In genomic region chr4:78057135-78057599, GRCh38 we compare ENCODE assay signal across 8 cellular contexts. TPM values are rescaled to one million over a fixed set of nuclear protein-coding genes. Genes with fewer than 3 reads are reported as not detected.
DNase-seq lines count a peak whose midpoint lies in the region; ATAC-seq, FAIRE-seq and TF ChIP-seq lines count a peak whose summit lies in the region.

Gene FRAS1, plus strand, starts transcription at chr4:78057323. Its CDS starts 687 bp downstream, at chr4:78058010.

- peaks cover 27% of the 10 kb centered on the region for H3K4me1 Mint-ChIP-seq in activated T-cell treated with anti-CD3 and anti-CD28 coated beads, Interleukin-2, amount 50 U/mL, for 4 hours (ENCODE audit: low read depth)

- H3K9me3 ChIP-seq in DOHH2 (ENCODE audit: control insufficient read depth, insufficient read depth, low read length) = no peaks in the 10 kb centered on the region

- DNase-seq in NCI-H1436 (lab: John Stamatoyannopoulos, UW) = peak; percentile 60
- DNase-seq in activated T-cell treated with anti-CD3 and anti-CD28 coated beads, Interleukin-2, amount 50 U/mL, for 4 hours = no peak
- peak; percentile 50 for DNase-seq in glomerular visceral epithelial cell (ENCODE audit: extremely low spot score)
- peak; percentile 45 for DNase-seq in occipital lobe (lab: John Stamatoyannopoulos, UW)
- DNase-seq in GM19239 (ENCODE audit: insufficient read length, low spot score) = no peak
- no peak for DNase-seq in pons (ENCODE audit: low spot score)

- H3K27ac ChIP-seq in DOHH2 (ENCODE audit: low read depth, low read length) = no peak within 1 kb of the TSS

- H3K4me2 ChIP-seq in DOHH2 (ENCODE audit: low read length) = peak within 1 kb of the TSS; percentile 77

- no peaks in the 10 kb centered on the region for H3K9me2 ChIP-seq in DOHH2 (replicated peaks; ENCODE audit: control insufficient read depth, low read length)

- peaks cover 67% of the 10 kb centered on the region for H3K27me3 Mint-ChIP-seq in activated T-cell treated with anti-CD3 and anti-CD28 coated beads, Interleukin-2, amount 50 U/mL, for 4 hours (ENCODE audit: low read depth)

- TF ChIP-seq CTCF in DOHH2 (IDR thresholded peaks at IDR 0.05; ENCODE audit: low read depth, low read length, poor library complexity, severe bottlenecking) = no peak

- peak; percentile 18 for ATAC-seq in GM21737 (IDR thresholded peaks at IDR 0.05; ENCODE audit: unreplicated experiment)
- ATAC-seq in activated T-cell treated with anti-CD3 and anti-CD28 coated beads, Interleukin-2, amount 50 U/mL, for 4 hours = peak; percentile 61 to 62

- H3K9me3 Mint-ChIP-seq in activated T-cell treated with anti-CD3 and anti-CD28 coated beads, Interleukin-2, amount 50 U/mL, for 4 hours = no peaks in the 10 kb centered on the region

- no peaks in the 10 kb centered on the region for H3K79me2 ChIP-seq in DOHH2 (ENCODE audit: control insufficient read depth, low read length)

- H3K4me3 Mint-ChIP-seq in activated T-cell treated with anti-CD3 and anti-CD28 coated beads, Interleukin-2, amount 50 U/mL, for 4 hours = peak within 1 kb of the TSS; percentile 83

- H3K4me3 ChIP-seq in DOHH2 (ENCODE audit: low read length) = peak within 1 kb of the TSS; percentile 68

- H4K20me1 ChIP-seq in DOHH2 (ENCODE audit: control insufficient read depth, insufficient read depth, low read depth, low read length) = no peaks in the 10 kb centered on the region

- peaks cover 54% of the 10 kb centered on the region for H3K27me3 ChIP-seq in DOHH2 (ENCODE audit: control insufficient read depth, low read length)

- H3F3A ChIP-seq in DOHH2 (ENCODE audit: control insufficient read depth, insufficient read depth) = no peaks in the 10 kb centered on the region

- peaks cover 19% of the 10 kb centered on the region for H3K4me1 ChIP-seq in DOHH2 (ENCODE audit: control insufficient read depth, low read length)

- no peak for FAIRE-seq in GM19239 (lab: Jason Lieb, UNC)

- no peaks in the 10 kb centered on the region for H3K36me3 ChIP-seq in DOHH2 (ENCODE audit: control insufficient read depth, low read length)

- H3K36me3 Mint-ChIP-seq in activated T-cell treated with anti-CD3 and anti-CD28 coated beads, Interleukin-2, amount 50 U/mL, for 4 hours (ENCODE audit: insufficient read depth) = no peaks in the 10 kb centered on the region

RNA-seq across cellular contexts. Expression of gene FRAS1, which starts in this region (rescaled TPM):
- total RNA-seq in activated T-cell treated with anti-CD3 and anti-CD28 coated beads, Interleukin-2, amount 50 U/mL, for 4 hours = under 1 TPM; 0.03 to 0.08 (median 0.08) TPM
- total RNA-seq in occipital lobe = 7.0 TPM

Comparison
In these comparisons a context has a peak if more than half of its experiments do, and no peak if none do; other contexts are left out.
1. Peak in ATAC-seq in activated T-cell treated with anti-CD3 and anti-CD28 coated beads, Interleukin-2, amount 50 U/mL, for 4 hours; RNA of the gene not detected or under 1 TPM.
2. DNase-seq: peak in NCI-H1436 (single experiment), glomerular visceral epithelial cell (single experiment) and occipital lobe (single experiment); none in activated T-cell treated with anti-CD3 and anti-CD28 coated beads, Interleukin-2, amount 50 U/mL, for 4 hours (single experiment), GM19239 (single experiment) and pons (single experiment).